Comparison of ENCODE assay signal across 8 cellular contexts in genomic region chr19:1172353-1173159, GRCh38. TPM values are rescaled to one million over a fixed set of nuclear protein-coding genes. Genes with fewer than 3 reads are reported as not detected.
A peak's percentile ranks its signal among the peaks of the same experiment; 100 is the strongest.
DNase-seq lines count a peak whose midpoint lies in the region; ATAC-seq and TF ChIP-seq lines count a peak whose summit lies in the region.

No MANE protein-coding gene starts in this region.

- DNase-seq in AG09309 (ENCODE audit: low read depth) = no peak
- DNase-seq in IMR-90 = peak; percentile 48
- DNase-seq in activated naive CD8-positive, alpha-beta T cell treated with anti-CD3 and anti-CD28 coated beads, Interleukin-2, amount 10 ng/mL, durations not matched to agents 7 days and 5 days = no peak
- peak in 2 of 5 donors; percentile 56 to 76 for DNase-seq in heart left ventricle
- peak; percentile 51 to 55 for DNase-seq in trophoblast cell
- no peak for DNase-seq in NCI-H2029 (lab: John Stamatoyannopoulos, UW)
- no peak for DNase-seq in SIG-M5 treated with dmso at 0.1 percent for 504 hours (lab: John Stamatoyannopoulos, UW; ENCODE audit: unreplicated experiment)

- H2BK15ac ChIP-seq in IMR-90 (ENCODE audit: low read depth, low read length) = no peak overlapping the region; the same call in 2 of the 3 replicates

- peaks cover 17% of the 10 kb centered on the region for H3K4me1 Mint-ChIP-seq in activated naive CD8-positive, alpha-beta T cell treated with anti-CD3 and anti-CD28 coated beads, Interleukin-2, amount 10 ng/mL, durations not matched to agents 7 days and 5 days

- peak overlapping the region; percentile 44 for H4K5ac ChIP-seq in IMR-90 (ENCODE audit: low read depth, low read length)

- 0 out of 2 replicates have a peak overlapping the region, but pooled peaks have one; percentile 14 for H2BK20ac ChIP-seq in IMR-90 (ENCODE audit: low read depth, low read length)

- H3K27me3 ChIP-seq in IMR-90 (ENCODE audit: control insufficient read depth, insufficient read depth, low read length) = no peaks in the 10 kb centered on the region
- no peaks in the 10 kb centered on the region for H3K27me3 ChIP-seq in heart left ventricle
- no peaks in the 10 kb centered on the region for H3K27me3 ChIP-seq in trophoblast cell (ENCODE audit: insufficient read depth, low read length)

- H3K4me3 Mint-ChIP-seq in activated naive CD8-positive, alpha-beta T cell treated with anti-CD3 and anti-CD28 coated beads, Interleukin-2, amount 10 ng/mL, durations not matched to agents 7 days and 5 days = peak overlapping the region; percentile 92

- intact Hi-C loops in IMR-90 (cut with micrococcal nuclease) (loop anchor here (5.0 kb wide), 1 partner anchor 40 kb away; no protein-coding TSS in a partner anchor), heart left ventricle (cut with DNase I) (loop anchor here in 6 of 10 donors (2.0 to 5.0 kb wide), 4 partner anchors 18 to 60 kb away; no protein-coding TSS in a partner anchor)

- H3K4ac ChIP-seq in IMR-90 (ENCODE audit: low read depth, low read length) (peak overlapping the region; percentile 94), trophoblast cell (ENCODE audit: low read depth, low read length) (peak overlapping the region; percentile 97)

- H4K12ac ChIP-seq in trophoblast cell (ENCODE audit: low read depth, low read length) = peak overlapping the region; percentile 87

- no peak for TF ChIP-seq RAD21 in IMR-90 (IDR thresholded peaks at IDR 0.05; ENCODE audit: low read length)

- peaks cover 46% of the 10 kb centered on the region for H4K20me1 ChIP-seq in IMR-90 (ENCODE audit: insufficient read depth, low read length)

- peaks cover 2% of the 10 kb centered on the region; the same call in 1 of the 2 replicates for H3K9me3 ChIP-seq in IMR-90 (ENCODE audit: control insufficient read depth, insufficient read depth, low read length)
- H3K9me3 ChIP-seq in heart left ventricle = no peaks in the 10 kb centered on the region
- H3K9me3 ChIP-seq in trophoblast cell (ENCODE audit: insufficient read depth, low read depth, low read length) = peaks cover 10% of the 10 kb centered on the region

- H3K36me3 ChIP-seq in IMR-90 (ENCODE audit: control insufficient read depth, insufficient read depth, low read length) (peaks cover 2% of the 10 kb centered on the region), heart left ventricle (peaks cover 0 to 28% (median 0%) of the 10 kb centered on the region in 9 donors), trophoblast cell (ENCODE audit: control insufficient read depth in 1 of 2, insufficient read depth in 2 of 2, low read length in 2 of 2) (peaks cover 3 to 11% of the 10 kb centered on the region in 2 experiments)

- H3K4me1 ChIP-seq in IMR-90 (ENCODE audit: control insufficient read depth, insufficient read depth, low read length) = peaks cover 42% of the 10 kb centered on the region
- H3K4me1 ChIP-seq in heart left ventricle = peaks cover 2 to 64% (median 16%) of the 10 kb centered on the region in 12 donors
- H3K4me1 ChIP-seq in trophoblast cell (ENCODE audit: control insufficient read depth in 1 of 2, insufficient read depth in 2 of 2, low read length in 2 of 2) = peaks cover 36 to 37% of the 10 kb centered on the region in 2 experiments

- 41% methylated on average over 9 of the region's 36 CpGs; no CpG with 5 or more reads in 1 of the 2 experiments for WGBS in IMR-90 (ENCODE audit: extremely low coverage in 2 of 2, insufficient read length in 1 of 2), 2 experiments
- WGBS in heart left ventricle, 4 donors = 21 to 30% (median 26%) methylated on average over 32 to 36 of the region's 36 CpGs
- WGBS in trophoblast cell (ENCODE audit: extremely low coverage, insufficient coverage, insufficient read length) = no CpG with 5 or more reads among the region's 36 CpGs

- no TSS peak for BruUV-seq in IMR-90 (replicated peaks; lab: Mats Ljungman, UMichigan)

- H3K4me3 ChIP-seq in AG09309 (ENCODE audit: control insufficient read depth, low read depth, low read length) (peak overlapping the region; percentile 86), IMR-90 (ENCODE audit: insufficient read depth, low read depth, low read length) (peak overlapping the region; percentile 92), heart left ventricle (peak overlapping the region; percentile 68 to 97 (median 85)), trophoblast cell (ENCODE audit: low read depth, low read length) (peak overlapping the region; percentile 87)

- TF ChIP-seq CTCF in AG09309 (IDR thresholded peaks at IDR 0.05; ENCODE audit: control insufficient read depth, insufficient read depth, low read depth, low read length, missing control alignments) (no peak), IMR-90 (conservative IDR thresholded peaks at IDR 0.05; ENCODE audit: low read depth, low read length) (no peak), heart left ventricle (IDR thresholded peaks at IDR 0.05) (no peak)

- H4K91ac ChIP-seq in IMR-90 (ENCODE audit: insufficient read depth, low read depth, low read length) = peak overlapping the region; percentile 92
- peak overlapping the region; percentile 93 for H4K91ac ChIP-seq in trophoblast cell (ENCODE audit: low read depth, low read length)

- no peaks in the 10 kb centered on the region for H3K27me3 Mint-ChIP-seq in activated naive CD8-positive, alpha-beta T cell treated with anti-CD3 and anti-CD28 coated beads, Interleukin-2, amount 10 ng/mL, durations not matched to agents 7 days and 5 days

- H2BK12ac ChIP-seq in trophoblast cell (ENCODE audit: low read length) = no peak overlapping the region

- H4K8ac ChIP-seq in IMR-90 (ENCODE audit: low read depth in 2 of 2, low read length in 2 of 2) (peak overlapping the region; percentile 68 to 92), trophoblast cell (ENCODE audit: low read depth, low read length) (peak overlapping the region; percentile 48)

- H3K14ac ChIP-seq in IMR-90 (replicated peaks; ENCODE audit: low read depth, low read length) = peak overlapping the region; percentile 95
- peak overlapping the region; percentile 89 for H3K14ac ChIP-seq in trophoblast cell (ENCODE audit: low read length)

- H3K27ac ChIP-seq in IMR-90 (ENCODE audit: insufficient read depth, low read length) (peak overlapping the region; percentile 99), heart left ventricle (peak overlapping the region; percentile 67 to 95 (median 92)), trophoblast cell (ENCODE audit: low read depth, low read length) (peak overlapping the region; percentile 37)

- in situ Hi-C loops in IMR-90 (cut with MboI; ENCODE audit: low sequenced_read_pairs) = no loop called here

- TF ChIP-seq POLR2A in IMR-90 (IDR thresholded peaks at IDR 0.05; ENCODE audit: low read depth, low read length) (0 out of 2 replicates have a peak, but pooled peaks have one; percentile 26), heart left ventricle (IDR thresholded peaks at IDR 0.05) (no peak)

- H2AK5ac ChIP-seq in IMR-90 (ENCODE audit: low read depth, low read length) (peak overlapping the region; percentile 83), trophoblast cell (ENCODE audit: low read length) (peak overlapping the region; percentile 88)

- peaks cover 8% of the 10 kb centered on the region for H3K36me3 Mint-ChIP-seq in activated naive CD8-positive, alpha-beta T cell treated with anti-CD3 and anti-CD28 coated beads, Interleukin-2, amount 10 ng/mL, durations not matched to agents 7 days and 5 days

- H3K23ac ChIP-seq in IMR-90 (ENCODE audit: low read depth, low read length) = peak overlapping the region; percentile 79
- H3K23ac ChIP-seq in trophoblast cell (ENCODE audit: low read length) = no peak overlapping the region

- H3K9me3 Mint-ChIP-seq in activated naive CD8-positive, alpha-beta T cell treated with anti-CD3 and anti-CD28 coated beads, Interleukin-2, amount 10 ng/mL, durations not matched to agents 7 days and 5 days = peaks cover 2% of the 10 kb centered on the region

- POLR2A ChIA-PET in IMR-90 (lab: Charles Lee; ENCODE audit: unreplicated experiment) = no interaction called here
- POLR2A ChIA-PET in activated naive CD8-positive, alpha-beta T cell treated with anti-CD3 and anti-CD28 coated beads, Interleukin-2, amount 10 ng/mL, durations not matched to agents 7 days and 5 days (lab: Charles Lee) = no interaction called here

- H3K18ac ChIP-seq in IMR-90 (ENCODE audit: low read depth, low read length) (peak overlapping the region; percentile 7; the same call in 1 of the 2 replicates), trophoblast cell (ENCODE audit: low read length) (peak overlapping the region; percentile 78)

- peak overlapping the region; percentile 58 for H3K27ac Mint-ChIP-seq in activated naive CD8-positive, alpha-beta T cell treated with anti-CD3 and anti-CD28 coated beads, Interleukin-2, amount 10 ng/mL, durations not matched to agents 7 days and 5 days

- peak overlapping the region; percentile 85 for H3K56ac ChIP-seq in IMR-90 (ENCODE audit: extremely low read depth, insufficient read depth, low read length)

- peaks cover 24% of the 10 kb centered on the region for H3K9me1 ChIP-seq in IMR-90 (ENCODE audit: insufficient read depth, low read length)

- peak overlapping the region; percentile 99 for H3K9ac ChIP-seq in IMR-90 (ENCODE audit: low read depth, low read length)
- peak overlapping the region; percentile 28 for H3K9ac ChIP-seq in trophoblast cell (ENCODE audit: low read length)

- peak overlapping the region; percentile 82 for H2AK9ac ChIP-seq in IMR-90 (replicated peaks; ENCODE audit: low read depth, low read length, poor library complexity)

- H2BK120ac ChIP-seq in IMR-90 (ENCODE audit: low read depth, low read length) (peak overlapping the region; percentile 67), trophoblast cell (ENCODE audit: insufficient read depth, low read length, poor library complexity) (peak overlapping the region; percentile 80)

- H3K79me1 ChIP-seq in IMR-90 (ENCODE audit: low read depth in 1 of 2, low read length in 2 of 2) (peaks cover 6 to 61% of the 10 kb centered on the region in 2 experiments; a peak in 3 of 4 replicates), trophoblast cell (ENCODE audit: low read length) (peaks cover 16% of the 10 kb centered on the region)

- ATAC-seq in IMR-90 (ENCODE audit: low read depth) (peak; percentile 5; the same call in 1 of the 2 replicates), heart left ventricle (peak; percentile 33 to 79 (median 57)), GM18909 (IDR thresholded peaks at IDR 0.05; ENCODE audit: poor library complexity, unreplicated experiment) (no peak)
- no peak for ATAC-seq in activated naive CD8-positive, alpha-beta T cell treated with anti-CD3 and anti-CD28 coated beads, Interleukin-2, amount 10 ng/mL, durations not matched to agents 7 days and 5 days (ENCODE audit: low read depth)

- H3K4me2 ChIP-seq in IMR-90 (ENCODE audit: low read depth, low read length) (peak overlapping the region; percentile 90), trophoblast cell (ENCODE audit: low read length) (peak overlapping the region; percentile 91)

- H3K79me2 ChIP-seq in trophoblast cell (ENCODE audit: control insufficient read depth, insufficient read depth, low read length, poor library complexity) = peaks cover 28% of the 10 kb centered on the region

- CTCF ChIA-PET in IMR-90 (lab: Yijun Ruan, JAX) = no interaction called here

- H2AFZ ChIP-seq in IMR-90 (replicated peaks; ENCODE audit: low read length, poor library complexity) = peak overlapping the region; percentile 66
- H2AFZ ChIP-seq in trophoblast cell (ENCODE audit: insufficient read depth, low read length, poor library complexity) = peak overlapping the region; percentile 56

- H2BK5ac ChIP-seq in IMR-90 (ENCODE audit: low read depth, low read length, poor library complexity, severe bottlenecking) (peak overlapping the region; percentile 72), trophoblast cell (ENCODE audit: low read depth, low read length, poor library complexity) (peak overlapping the region; percentile 63)

- dilution Hi-C loops in IMR-90 (cut with HindIII; ENCODE audit: low sequenced_read_pairs, unreplicated experiment) = no loop called here

RNA-seq across cellular contexts. Expression of gene SBNO2, which starts 1.5 kb away (rescaled TPM):
- total RNA-seq in IMR-90 (2012; rRNA removed) = 13.4 and 13.6 TPM in 2 replicates
- 40.4 and 40.5 TPM in 2 replicates for polyA plus RNA-seq in IMR-90 (2012; rRNA removed)
- 16.4 and 33.2 TPM in 2 replicates for polyA plus RNA-seq in IMR-90 (2012; cell fraction: cytosol; rRNA removed)
- polyA plus RNA-seq in IMR-90 (2012; cell fraction: nucleus; rRNA removed; ENCODE audit: low replicate concordance) = 123 and 292 TPM in 2 replicates
- 10 to 100 TPM; 77.7 to 90.6 TPM for total RNA-seq in activated naive CD8-positive, alpha-beta T cell treated with anti-CD3 and anti-CD28 coated beads, Interleukin-2, amount 10 ng/mL, durations not matched to agents 7 days and 5 days
- total RNA-seq in heart left ventricle = 10 to 100 TPM in 8 of 9 donors, 1 to 10 TPM in 1; 9.9 to 78.9 (median 20.0) TPM
- polyA plus RNA-seq in heart left ventricle = 10 to 100 TPM; 10.1 to 18.7 TPM
- polyA plus RNA-seq in trophoblast cell (2013) = 21.2 and 22.5 TPM in 2 replicates

RNA-seq across cellular contexts. Expression of gene STK11, which starts 33.0 kb away (rescaled TPM):
- 39.3 and 45.0 TPM in 2 replicates for total RNA-seq in IMR-90 (2012; rRNA removed)
- 40.9 and 42.8 TPM in 2 replicates for polyA plus RNA-seq in IMR-90 (2012; rRNA removed)
- polyA plus RNA-seq in IMR-90 (2012; cell fraction: cytosol; rRNA removed) = 35.6 and 50.4 TPM in 2 replicates
- 146 and 257 TPM in 2 replicates for polyA plus RNA-seq in IMR-90 (2012; cell fraction: nucleus; rRNA removed; ENCODE audit: low replicate concordance)
- 10 to 100 TPM; 87.1 to 87.2 TPM for total RNA-seq in activated naive CD8-positive, alpha-beta T cell treated with anti-CD3 and anti-CD28 coated beads, Interleukin-2, amount 10 ng/mL, durations not matched to agents 7 days and 5 days
- 10 to 100 TPM; 44.7 to 92.0 (median 50.7) TPM for total RNA-seq in heart left ventricle
- polyA plus RNA-seq in heart left ventricle = 10 to 100 TPM; 49.1 to 56.4 TPM
- polyA plus RNA-seq in trophoblast cell (2013) = 32.9 and 33.1 TPM in 2 replicates

Comparison
In these comparisons a context has a peak if more than half of its experiments do, and no peak if none do; other contexts are left out.
1. DNase-seq: peak in IMR-90 (single experiment) and trophoblast cell (2 of 2); none in AG09309 (single experiment), activated naive CD8-positive, alpha-beta T cell treated with anti-CD3 and anti-CD28 coated beads, Interleukin-2, amount 10 ng/mL, durations not matched to agents 7 days and 5 days (single experiment), NCI-H2029 (single experiment) and SIG-M5 treated with dmso at 0.1 percent for 504 hours (single experiment).
2. ATAC-seq: peak in IMR-90 (single experiment) and heart left ventricle (4 of 4); none in activated naive CD8-positive, alpha-beta T cell treated with anti-CD3 and anti-CD28 coated beads, Interleukin-2, amount 10 ng/mL, durations not matched to agents 7 days and 5 days (single experiment) and GM18909 (single experiment).
3. H3K27ac ChIP-seq: peak in every context shown above with its lines; median percentile 99 in IMR-90; 92 in heart left ventricle; 37 in trophoblast cell.
4. Peak in every context shown above with its lines, with median percentiles within 50 percentile points of each other: H3K4me3 ChIP-seq.